ENCODE assay signal across 8 cellular contexts in genomic region chr19:13597625-13598024, GRCh38.
DNase-seq lines count a peak whose midpoint lies in the region; ATAC-seq, FAIRE-seq and TF ChIP-seq lines count a peak whose summit lies in the region.

No MANE protein-coding gene starts in this region.

- H3K4me1 Mint-ChIP-seq in activated T-helper 2 cell treated with anti-CD3 and anti-CD28 coated beads, Interferon-gamma antibody, Interleukin-2, Interleukin-4, amounts not matched to agents 10 μg/mL and 5 μg/mL and 100 μg/mL, durations not matched to agents 14 hours and 24 hours and 36 hours (ENCODE audit: low read depth): peaks cover 2% of the 10 kb centered on the region

- TF ChIP-seq CTCF in D721Med (IDR thresholded peaks at IDR 0.05; ENCODE audit: insufficient read depth, missing control alignments) (peak; percentile 62), KMS-11 (conservative IDR thresholded peaks at IDR 0.05; ENCODE audit: low read depth, low read length) (peak; percentile 56), OCI-LY3 (IDR thresholded peaks at IDR 0.05; ENCODE audit: low read depth, low read length) (peak; percentile 92), upper lobe of right lung (IDR thresholded peaks at IDR 0.05) (peak; percentile 61)

- H3K9ac ChIP-seq in KMS-11: no peak overlapping the region
- no peak overlapping the region for H3K9ac ChIP-seq in OCI-LY3 (ENCODE audit: low read length)

- H4K20me1 ChIP-seq in KMS-11 (ENCODE audit: insufficient read depth) (no peaks in the 10 kb centered on the region), OCI-LY3 (ENCODE audit: insufficient read depth, low read length) (no peaks in the 10 kb centered on the region)

- H3K36me3 ChIP-seq in KMS-11 (ENCODE audit: insufficient read depth) (no peaks in the 10 kb centered on the region), OCI-LY3 (replicated peaks; ENCODE audit: low read depth, low read length) (no peaks in the 10 kb centered on the region), upper lobe of right lung (no peaks in the 10 kb centered on the region)

- ATAC-seq in upper lobe of right lung (peak; percentile 89), HG03457 (IDR thresholded peaks at IDR 0.05; ENCODE audit: unreplicated experiment) (no peak)

- peaks cover 43% of the 10 kb centered on the region for H3K27me3 ChIP-seq in KMS-11 (ENCODE audit: insufficient read depth, low read depth)
- peaks cover 5% of the 10 kb centered on the region; the same call in 1 of the 2 replicates for H3K27me3 ChIP-seq in OCI-LY3 (ENCODE audit: low read depth, low read length)
- peaks cover 7% of the 10 kb centered on the region for H3K27me3 ChIP-seq in upper lobe of right lung

- peak; percentile 33 for DNase-seq in D721Med (ENCODE audit: insufficient read length, low spot score)
- peak; percentile 28 for DNase-seq in activated T-helper 2 cell treated with anti-CD3 and anti-CD28 coated beads, Interferon-gamma antibody, Interleukin-2, Interleukin-4, amounts not matched to agents 10 μg/mL and 5 μg/mL and 100 μg/mL, durations not matched to agents 14 hours and 24 hours and 36 hours (ENCODE audit: low spot score)
- peak; percentile 60 for DNase-seq in fibroblast of the conjunctiva (ENCODE audit: low read depth)
- DNase-seq in nucleus accumbens (lab: John Stamatoyannopoulos, UW): peak in 35 of 56 donors; percentile 1 to 69 (median 17)
- no peak for DNase-seq in upper lobe of right lung

- no peak overlapping the region for H3K27ac Mint-ChIP-seq in activated T-helper 2 cell treated with anti-CD3 and anti-CD28 coated beads, Interferon-gamma antibody, Interleukin-2, Interleukin-4, amounts not matched to agents 10 μg/mL and 5 μg/mL and 100 μg/mL, durations not matched to agents 14 hours and 24 hours and 36 hours

- no peaks in the 10 kb centered on the region for H3K27me3 Mint-ChIP-seq in activated T-helper 2 cell treated with anti-CD3 and anti-CD28 coated beads, Interferon-gamma antibody, Interleukin-2, Interleukin-4, amounts not matched to agents 10 μg/mL and 5 μg/mL and 100 μg/mL, durations not matched to agents 14 hours and 24 hours and 36 hours (ENCODE audit: low read depth)

- H2AFZ ChIP-seq in KMS-11 (ENCODE audit: low read depth) (no peak overlapping the region; the same call in 1 of the 2 replicates), OCI-LY3 (ENCODE audit: low read depth, low read length) (no peak overlapping the region)

- H3K4me2 ChIP-seq in KMS-11: no peak overlapping the region
- peak overlapping the region; percentile 27; the same call in 1 of the 2 replicates for H3K4me2 ChIP-seq in OCI-LY3 (ENCODE audit: low read length)

- H3K79me2 ChIP-seq in KMS-11 (ENCODE audit: insufficient read depth, low read depth) (no peaks in the 10 kb centered on the region), OCI-LY3 (ENCODE audit: low read length) (no peaks in the 10 kb centered on the region)

- intact Hi-C loops in activated T-helper 2 cell treated with anti-CD3 and anti-CD28 coated beads, Interferon-gamma antibody, Interleukin-2, Interleukin-4, amounts not matched to agents 10 μg/mL and 5 μg/mL and 100 μg/mL, durations not matched to agents 14 hours and 24 hours and 36 hours (cut with micrococcal nuclease): loop anchor here (1.0 to 5.0 kb wide), 2 partner anchors 135 to 265 kb away; no protein-coding TSS in a partner anchor
- intact Hi-C loops in upper lobe of right lung (cut with DNase I): loop anchor here (10.0 kb wide), 1 partner anchor 117 kb away; no protein-coding TSS in a partner anchor

- no peaks in the 10 kb centered on the region for H3K9me3 Mint-ChIP-seq in activated T-helper 2 cell treated with anti-CD3 and anti-CD28 coated beads, Interferon-gamma antibody, Interleukin-2, Interleukin-4, amounts not matched to agents 10 μg/mL and 5 μg/mL and 100 μg/mL, durations not matched to agents 14 hours and 24 hours and 36 hours

- H3K4me3 ChIP-seq in KMS-11 (IDR thresholded peaks at IDR 0.05; ENCODE audit: insufficient read depth, low read depth, low read length) (no peak overlapping the region), OCI-LY3 (ENCODE audit: low read length) (no peak overlapping the region), upper lobe of right lung (no peak overlapping the region)

- H3K4me1 ChIP-seq in KMS-11 (ENCODE audit: low read depth, poor library complexity, severe bottlenecking): no peaks in the 10 kb centered on the region
- H3K4me1 ChIP-seq in OCI-LY3 (ENCODE audit: low read length): peaks cover 4% of the 10 kb centered on the region
- no peaks in the 10 kb centered on the region for H3K4me1 ChIP-seq in upper lobe of right lung

- no peak for FAIRE-seq in D721Med (lab: Jason Lieb, UNC)

- no peak overlapping the region for H3K4me3 Mint-ChIP-seq in activated T-helper 2 cell treated with anti-CD3 and anti-CD28 coated beads, Interferon-gamma antibody, Interleukin-2, Interleukin-4, amounts not matched to agents 10 μg/mL and 5 μg/mL and 100 μg/mL, durations not matched to agents 14 hours and 24 hours and 36 hours (ENCODE audit: low read depth)

- no peaks in the 10 kb centered on the region for H3K9me3 ChIP-seq in OCI-LY3 (ENCODE audit: insufficient read depth, low read length)
- no peaks in the 10 kb centered on the region for H3K9me3 ChIP-seq in upper lobe of right lung

- H3K27ac ChIP-seq in KMS-11 (no peak overlapping the region), OCI-LY3 (ENCODE audit: low read length) (no peak overlapping the region), upper lobe of right lung (no peak overlapping the region)

- H3K36me3 Mint-ChIP-seq in activated T-helper 2 cell treated with anti-CD3 and anti-CD28 coated beads, Interferon-gamma antibody, Interleukin-2, Interleukin-4, amounts not matched to agents 10 μg/mL and 5 μg/mL and 100 μg/mL, durations not matched to agents 14 hours and 24 hours and 36 hours (ENCODE audit: low read depth): no peaks in the 10 kb centered on the region
